Comparison of ENCODE assay signal across 6 cellular contexts in genomic region chr2:128894896-128895295, GRCh38.
"Had no signal": no experiment of that assay in that cellular context is flagged by ENCODE, and none has a peak within 500 bp of the region (broad histone marks: within the 10 kb centered on the region; RNA-seq: fewer than 3 reads in every experiment).

No MANE protein-coding gene starts in this region.

- ATAC-seq: K562 had no signal

- H3K4me3 ChIP-seq: K562 had no signal

- DNase-seq: GOT3, H9, HCEC 1CT, IMR-90, KG1 had no signal

- H3K4me3 Mint-ChIP-seq: H9 had no signal
